Comparison of ENCODE assay signal across 1 cellular context in genomic region chr17:41403409-41404023, GRCh38.
A peak's percentile ranks its signal among the peaks of the same experiment; 100 is the strongest.
TF ChIP-seq lines count a peak whose summit lies in the region.

No MANE protein-coding gene starts in this region.

TF ChIP-seq in H1, 55 proteins besides CTCF, POLR2A, EP300 and RAD21:
- TF ChIP-seq ASH2L (IDR thresholded peaks at IDR 0.05; ENCODE audit: low read length), result no peak
- peak; percentile 60; the same call in 1 of the 2 replicates for TF ChIP-seq KDM1A (IDR thresholded peaks at IDR 0.05; ENCODE audit: borderline replicate concordance, low read length)
